8 cellular contexts compared by ENCODE assay signal in the genomic region with DNA sequence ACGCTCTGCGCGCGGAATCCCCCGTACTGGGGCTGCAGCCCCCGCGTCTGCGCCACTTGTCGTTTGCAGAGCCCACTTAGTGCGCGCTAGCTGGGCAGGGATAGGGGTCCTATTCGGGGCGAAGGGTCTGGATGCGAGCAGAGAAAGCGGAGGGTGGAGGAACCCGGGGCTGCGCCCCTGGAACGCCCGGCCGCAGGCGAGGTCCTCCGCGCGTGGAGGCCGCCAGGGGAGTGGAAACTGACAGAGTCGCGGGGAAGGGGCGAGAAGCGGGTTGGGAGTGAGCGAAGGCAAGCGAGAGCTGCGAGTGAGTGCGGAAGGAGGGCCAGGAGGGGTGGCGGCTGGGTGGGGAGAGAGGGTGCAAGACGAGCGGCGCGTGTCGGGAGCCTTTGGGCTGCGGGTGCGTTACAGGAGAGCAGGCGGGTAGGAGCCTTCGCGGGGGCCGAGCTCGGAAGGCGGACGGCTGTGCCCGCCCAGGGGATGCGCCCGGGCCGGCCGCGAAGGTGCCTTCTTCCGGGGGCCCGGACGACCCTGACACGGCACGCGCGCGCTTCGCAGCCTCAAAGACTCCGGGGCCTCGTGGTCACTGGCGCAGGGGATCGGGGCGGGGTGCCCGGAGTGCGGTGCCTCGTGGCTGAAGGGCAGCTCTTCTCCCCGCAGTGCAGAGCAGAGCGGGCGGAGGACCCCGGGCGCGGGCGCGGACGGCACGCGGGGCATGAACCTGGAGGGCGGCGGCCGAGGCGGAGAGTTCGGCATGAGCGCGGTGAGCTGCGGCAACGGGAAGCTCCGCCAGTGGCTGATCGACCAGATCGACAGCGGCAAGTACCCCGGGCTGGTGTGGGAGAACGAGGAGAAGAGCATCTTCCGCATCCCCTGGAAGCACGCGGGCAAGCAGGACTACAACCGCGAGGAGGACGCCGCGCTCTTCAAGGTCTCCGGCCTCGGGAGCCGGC.
DNase-seq lines count a peak whose midpoint lies in the region; ATAC-seq and TF ChIP-seq lines count a peak whose summit lies in the region.

No MANE protein-coding gene starts in this region.

- peak; percentile 51 for DNase-seq in stimulated activated CD4-positive, alpha-beta T cell treated with anti-CD3 and anti-CD28 coated beads, Interleukin-12 subunit alpha, Interleukin-12 subunit beta, amount 100 ng/mL, for 4 hours
- DNase-seq in stimulated activated CD4-positive, alpha-beta T cell treated with anti-CD3 and anti-CD28 coated beads, Interleukin-2, amount 100 ng/mL, for 48 hours: no peak
- DNase-seq in coronary artery (ENCODE audit: low spot score) (peak; percentile 57), NCI-H1048 (lab: John Stamatoyannopoulos, UW) (no peak), erythroblast (lab: John Stamatoyannopoulos, UW) (no peak)

- TF ChIP-seq POLR2A in erythroblast (IDR thresholded peaks at IDR 0.05; ENCODE audit: low read length): no peak

- H3K4me3 ChIP-seq in coronary artery (peak overlapping the region; percentile 61), mucosa of rectum (ENCODE audit: low read length in 2 of 2) (peak overlapping the region; percentile 62 to 67)

- H3K36me3 ChIP-seq in mucosa of rectum (ENCODE audit: control insufficient read depth in 2 of 2, insufficient read depth in 2 of 2, low read length in 2 of 2): no peaks in the 10 kb centered on the region

- ATAC-seq in HG02610 (IDR thresholded peaks at IDR 0.05; ENCODE audit: unreplicated experiment) (no peak), HG02840 (IDR thresholded peaks at IDR 0.05; ENCODE audit: low FRiP score, unreplicated experiment) (no peak)

- no peaks in the 10 kb centered on the region for H3K9me3 ChIP-seq in mucosa of rectum (ENCODE audit: control insufficient read depth in 2 of 2, low read length in 2 of 2)

- H3K27me3 ChIP-seq in mucosa of rectum (ENCODE audit: control insufficient read depth in 2 of 2, insufficient read depth in 2 of 2, low read length in 2 of 2): peaks cover 29 to 42% of the 10 kb centered on the region in 2 donors

- peak overlapping the region in 1 of 2 donors; percentile 40 for H3K9ac ChIP-seq in mucosa of rectum (ENCODE audit: low read depth in 1 of 2, low read length in 2 of 2)

- peaks cover 2 to 3% of the 10 kb centered on the region in 2 donors for H3K4me1 ChIP-seq in mucosa of rectum (ENCODE audit: control insufficient read depth in 2 of 2, insufficient read depth in 2 of 2, low read length in 2 of 2)

- H3K27ac ChIP-seq in coronary artery: no peak overlapping the region
- peak overlapping the region; percentile 26 to 52 for H3K27ac ChIP-seq in mucosa of rectum (ENCODE audit: low read depth in 2 of 2, low read length in 2 of 2)

- TF ChIP-seq CTCF in coronary artery (IDR thresholded peaks at IDR 0.05): no peak

Comparison
In these comparisons a context has a peak if more than half of its experiments do, and no peak if none do; other contexts are left out.
1. DNase-seq: peak in stimulated activated CD4-positive, alpha-beta T cell treated with anti-CD3 and anti-CD28 coated beads, Interleukin-12 subunit alpha, Interleukin-12 subunit beta, amount 100 ng/mL, for 4 hours (single experiment) and coronary artery (single experiment); none in stimulated activated CD4-positive, alpha-beta T cell treated with anti-CD3 and anti-CD28 coated beads, Interleukin-2, amount 100 ng/mL, for 48 hours (0 of 2), NCI-H1048 (single experiment) and erythroblast (0 of 2).
2. H3K27ac ChIP-seq: peak in mucosa of rectum (2 of 2); none in coronary artery (0 of 2).